7 cellular contexts compared by ENCODE assay signal in genomic region chr1:143424491-143425032, GRCh38.
DNase-seq lines count a peak whose midpoint lies in the region; ATAC-seq and TF ChIP-seq lines count a peak whose summit lies in the region.
"Not testable (repeated sequence)": the region's sequence is repeated elsewhere in the genome, so short reads cannot be mapped to it uniquely, and the experiment has no call there.

No MANE protein-coding gene starts in this region.

- H3K27me3 ChIP-seq in H7 (ENCODE audit: control insufficient read depth, insufficient read depth, low read length); right lobe of liver: not testable (repeated sequence)

- not testable (repeated sequence) for H3K4me1 Mint-ChIP-seq in activated naive CD8-positive, alpha-beta T cell (ENCODE audit: low read depth)

- 14% methylated on average over 15 of the region's 35 CpGs for WGBS in right lobe of liver (ENCODE audit: insufficient coverage, low coverage, low lambda C conversion rate, missing lambda C conversion rate)

- not testable (repeated sequence) for H3K27me3 Mint-ChIP-seq in activated naive CD8-positive, alpha-beta T cell

- H3K4me1 ChIP-seq in right lobe of liver, result not testable (repeated sequence)

- not testable (repeated sequence) for TF ChIP-seq POLR2A in right lobe of liver (IDR thresholded peaks at IDR 0.05)

- not testable (repeated sequence) for TF ChIP-seq CTCF in choroid plexus epithelial cell (conservative IDR thresholded peaks at IDR 0.05; ENCODE audit: low read depth, low read length); right lobe of liver (IDR thresholded peaks at IDR 0.05)

- H3K36me3 Mint-ChIP-seq in activated naive CD8-positive, alpha-beta T cell, result not testable (repeated sequence)

- peak overlapping the region; percentile 17 for H3K4me3 Mint-ChIP-seq in activated naive CD8-positive, alpha-beta T cell

- H3K4me3 ChIP-seq in H7 (ENCODE audit: insufficient read depth, low read depth, low read length) (peak overlapping the region; percentile 19; the same call in 1 of the 2 replicates), choroid plexus epithelial cell (ENCODE audit: low read depth, low read length) (peak overlapping the region; percentile 44)
- not testable (repeated sequence) for H3K4me3 ChIP-seq in right lobe of liver

- not testable (repeated sequence) for DNase-seq in H7; choroid plexus epithelial cell (ENCODE audit: low read depth); sciatic nerve (ENCODE audit: low spot score)
- DNase-seq in Right ventricle myocardium superior (peak; percentile 37), right lobe of liver (peak in 2 of 3 donors; percentile 14 to 20)

- ATAC-seq in SK-N-SH treated with all-trans-retinoic acid at 6 μM for 48 hours (peak; percentile 100), Right ventricle myocardium superior (ENCODE audit: poor library complexity) (peak; percentile 59), sciatic nerve (peak; percentile 80)
- ATAC-seq in right lobe of liver, result not testable (repeated sequence)

- intact Hi-C loops in Right ventricle myocardium superior (cut with DNase I); right lobe of liver (cut with DNase I); sciatic nerve (cut with DNase I): not testable (repeated sequence)

- H3K36me3 ChIP-seq in H7 (replicated peaks; ENCODE audit: control insufficient read depth, insufficient read depth, low read length); right lobe of liver: not testable (repeated sequence)

- H3K27ac ChIP-seq in right lobe of liver, result not testable (repeated sequence)

- not testable (repeated sequence) for H3K9me3 Mint-ChIP-seq in activated naive CD8-positive, alpha-beta T cell (ENCODE audit: low read depth)

- not testable (repeated sequence) for H3K27ac Mint-ChIP-seq in activated naive CD8-positive, alpha-beta T cell

- H3K9me3 ChIP-seq in right lobe of liver, result not testable (repeated sequence)
